In the genomic region with DNA sequence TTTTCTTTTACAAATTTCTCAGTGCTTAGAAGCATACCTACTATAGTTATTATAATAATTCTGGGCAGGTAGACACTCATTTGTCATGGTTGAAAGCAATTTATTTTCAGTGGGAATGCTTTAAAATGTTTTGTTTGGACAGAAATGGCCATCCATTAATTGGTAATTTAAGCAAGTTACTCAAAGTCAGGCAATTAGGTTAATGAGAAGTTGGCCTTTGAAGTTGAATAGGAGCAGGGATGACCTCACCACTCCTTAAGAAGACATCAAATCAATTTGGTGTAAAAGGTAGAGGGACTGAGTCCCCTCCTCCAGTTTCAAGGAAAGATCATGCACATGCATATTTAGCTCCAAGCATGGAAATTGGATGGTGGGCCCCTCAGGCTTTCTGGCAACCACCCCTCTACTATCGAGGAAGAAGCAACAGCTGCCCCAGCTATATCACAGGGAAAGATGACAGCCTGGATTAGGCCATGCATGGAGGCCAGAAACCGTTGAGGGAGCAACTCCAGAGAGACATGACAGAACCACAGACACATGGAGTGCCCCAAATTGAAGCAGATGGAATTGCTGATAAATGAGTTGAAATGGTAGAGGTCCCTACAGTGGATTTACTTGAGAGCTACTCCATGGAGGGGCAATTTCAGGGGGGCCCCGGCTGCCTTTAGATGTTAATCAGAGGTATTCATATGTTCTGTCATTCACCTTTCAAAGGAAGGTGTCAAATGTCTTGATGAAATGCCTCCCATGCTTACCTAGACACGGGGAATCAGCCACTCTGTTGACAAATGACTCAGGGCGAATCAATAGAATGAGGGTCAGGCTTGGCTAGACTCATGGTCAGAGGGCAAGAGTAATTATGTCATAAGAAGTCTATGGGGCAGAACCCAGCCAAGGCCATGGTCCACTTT, we compare ENCODE assay signal across 15 cellular contexts. TPM values are rescaled to one million over a fixed set of nuclear protein-coding genes. Genes with fewer than 3 reads are reported as not detected.
"Had no signal": no experiment of that assay in that cellular context is flagged by ENCODE, and none has a peak within 500 bp of the region (broad histone marks: within the 10 kb centered on the region; RNA-seq: fewer than 3 reads in every experiment).

No MANE protein-coding gene starts in this region.

- H3K9me3 Mint-ChIP-seq: WTC11 had no signal

- H3K4me3 ChIP-seq: coronary artery, hepatocyte, smooth muscle cell, tibial artery had no signal

- H3K36me3 ChIP-seq: tibial artery had no signal

- H3K36me3 Mint-ChIP-seq: naive thymus-derived CD4-positive, alpha-beta T cell; stimulated activated effector memory CD8-positive, alpha-beta T cell treated with anti-CD3 and anti-CD28 coated beads, Interleukin-12 subunit alpha, Interleukin-12 subunit beta, amount 100 ng/mL, for 72 hours; WTC11 had no signal

- H2AFZ ChIP-seq: hepatocyte had no signal

- H3K9me3 ChIP-seq: tibial artery had no signal

- DNase-seq: activated CD4-positive, alpha-beta T cell treated with anti-CD3 and anti-CD28 coated beads for 48 hours; activated CD8-positive, alpha-beta T cell treated with anti-CD3 and anti-CD28 coated beads, Interleukin-2, amount 10 ng/mL, durations not matched to agents 7 days and 5 days; activated naive CD4-positive, alpha-beta T cell treated with Interleukin-2 at 50 U/mL for 16 hours; central memory CD4-positive, alpha-beta T cell; effector CD8-positive, alpha-beta T cell; naive thymus-derived CD4-positive, alpha-beta T cell; right cardiac atrium; T-helper 1 cell; tibial artery had no signal

- H3K79me2 ChIP-seq: hepatocyte had no signal

- H3K27ac ChIP-seq: coronary artery, epithelial cell of prostate, hepatocyte, tibial artery had no signal

- H3K27ac Mint-ChIP-seq: activated CD8-positive, alpha-beta T cell treated with anti-CD3 and anti-CD28 coated beads, Interleukin-2, amount 10 ng/mL, durations not matched to agents 7 days and 5 days; naive thymus-derived CD4-positive, alpha-beta T cell; stimulated activated effector memory CD8-positive, alpha-beta T cell treated with anti-CD3 and anti-CD28 coated beads, Interleukin-12 subunit alpha, Interleukin-12 subunit beta, amount 100 ng/mL, for 72 hours; WTC11 had no signal

- H3K4me3 Mint-ChIP-seq: activated CD8-positive, alpha-beta T cell treated with anti-CD3 and anti-CD28 coated beads, Interleukin-2, amount 10 ng/mL, durations not matched to agents 7 days and 5 days; naive thymus-derived CD4-positive, alpha-beta T cell; stimulated activated effector memory CD8-positive, alpha-beta T cell treated with anti-CD3 and anti-CD28 coated beads, Interleukin-12 subunit alpha, Interleukin-12 subunit beta, amount 100 ng/mL, for 72 hours; WTC11 had no signal

- H3K4me2 ChIP-seq: hepatocyte, smooth muscle cell had no signal

- ATAC-seq: activated CD8-positive, alpha-beta T cell treated with anti-CD3 and anti-CD28 coated beads, Interleukin-2, amount 10 ng/mL, durations not matched to agents 7 days and 5 days; naive thymus-derived CD4-positive, alpha-beta T cell; right cardiac atrium; stimulated activated effector memory CD8-positive, alpha-beta T cell treated with anti-CD3 and anti-CD28 coated beads, Interleukin-12 subunit alpha, Interleukin-12 subunit beta, amount 100 ng/mL, for 72 hours; WTC11 had no signal

- H3K4me1 Mint-ChIP-seq: naive thymus-derived CD4-positive, alpha-beta T cell; stimulated activated effector memory CD8-positive, alpha-beta T cell treated with anti-CD3 and anti-CD28 coated beads, Interleukin-12 subunit alpha, Interleukin-12 subunit beta, amount 100 ng/mL, for 72 hours had no signal

- H3K27me3 ChIP-seq: tibial artery had no signal

RNA-seq across cellular contexts. Expression of gene HLX, which starts 26.7 kb away (rescaled TPM):
- total RNA-seq: activated CD8-positive, alpha-beta T cell treated with anti-CD3 and anti-CD28 coated beads, Interleukin-2, amount 10 ng/mL, durations not matched to agents 7 days and 5 days; WTC11 had no signal
- polyA plus RNA-seq: naive thymus-derived CD4-positive, alpha-beta T cell had no signal
